22 cellular contexts compared by ENCODE assay signal in the genomic region with DNA sequence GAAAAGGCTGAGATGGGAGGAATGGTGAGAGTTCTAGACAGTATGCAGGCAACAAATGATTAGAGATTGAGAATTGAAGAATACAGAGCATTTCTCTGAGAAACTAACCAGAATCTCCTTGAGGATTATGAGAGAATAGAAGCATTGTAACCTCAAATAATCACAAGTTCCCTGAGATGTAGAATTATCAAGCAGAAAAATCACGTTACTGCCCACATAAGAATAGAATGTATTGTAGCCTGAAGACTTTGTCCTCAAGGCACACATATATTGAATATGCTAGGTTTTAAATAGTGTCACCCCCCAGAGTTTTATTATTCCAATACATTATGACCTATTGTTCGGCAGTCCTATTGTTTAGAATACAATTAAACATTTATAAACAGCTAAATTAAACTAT. TPM values are rescaled to one million over a fixed set of nuclear protein-coding genes. Genes with fewer than 3 reads are reported as not detected.
"Had no signal": no experiment of that assay in that cellular context is flagged by ENCODE, and none has a peak within 500 bp of the region (broad histone marks: within the 10 kb centered on the region; RNA-seq: fewer than 3 reads in every experiment).

No MANE protein-coding gene starts in this region.

- ATAC-seq: activated naive CD8-positive, alpha-beta T cell treated with anti-CD3 and anti-CD28 coated beads, Interleukin-2, amount 50 U/mL, for 24 hours; activated T-cell treated with anti-CD3 and anti-CD28 coated beads, Interleukin-2, amount 50 U/mL, for 4 hours; effector memory CD8-positive, alpha-beta T cell; foreskin keratinocyte; naive thymus-derived CD4-positive, alpha-beta T cell; right lobe of liver had no signal

- DNase-seq: activated CD4-positive, alpha-beta T cell treated with anti-CD3 and anti-CD28 coated beads, Interleukin-2, amount 10 ng/mL, durations not matched to agents 24 days and 14 days; activated CD8-positive, alpha-beta memory T cell treated with anti-CD3 and anti-CD28 coated beads, Interleukin-2, amount 50 U/mL, for 4 hours; activated naive CD4-positive, alpha-beta T cell treated with anti-CD3 and anti-CD28 coated beads, Interleukin-2, amount 10 ng/mL, durations not matched to agents 7 days and 5 days; activated naive CD8-positive, alpha-beta T cell treated with anti-CD3 and anti-CD28 coated beads, Interleukin-2, amount 50 U/mL, for 24 hours; activated T-cell treated with anti-CD3 and anti-CD28 coated beads, Interleukin-2, amount 50 U/mL, for 4 hours; aorta; effector memory CD8-positive, alpha-beta T cell; foreskin keratinocyte; kidney; left ventricle myocardium inferior; mammary epithelial cell; naive thymus-derived CD4-positive, alpha-beta T cell; ovary; right lobe of liver; stimulated activated CD4-positive, alpha-beta T cell treated with anti-CD3 and anti-CD28 coated beads, Interleukin-4, amount 100 ng/mL, for 1 hour; T-helper 1 cell; T-helper 9 cell; tibial artery had no signal

- H3K36me3 Mint-ChIP-seq: activated naive CD4-positive, alpha-beta T cell treated with anti-CD3 and anti-CD28 coated beads, Interleukin-2, amount 10 ng/mL, durations not matched to agents 7 days and 5 days; naive thymus-derived CD4-positive, alpha-beta T cell had no signal

- H3K27ac Mint-ChIP-seq: activated CD4-positive, alpha-beta T cell treated with anti-CD3 and anti-CD28 coated beads, Interleukin-2, amount 10 ng/mL, durations not matched to agents 24 days and 14 days; activated naive CD4-positive, alpha-beta T cell treated with anti-CD3 and anti-CD28 coated beads, Interleukin-2, amount 10 ng/mL, durations not matched to agents 7 days and 5 days; activated naive CD8-positive, alpha-beta T cell treated with anti-CD3 and anti-CD28 coated beads, Interleukin-2, amount 50 U/mL, for 24 hours; dendritic cell treated with granulocyte-macrophage colony-stimulating factor and Interleukin-4, amounts not matched to agents 40 ng/mL and 50 ng/mL, for 4 days; effector memory CD8-positive, alpha-beta T cell; naive thymus-derived CD4-positive, alpha-beta T cell had no signal

- H3K27me3 ChIP-seq: breast epithelium, foreskin keratinocyte, ovary, right lobe of liver, tibial artery had no signal

- H3K36me3 ChIP-seq: breast epithelium, left ventricle myocardium inferior, ovary had no signal

- H3K9me3 ChIP-seq: breast epithelium, left ventricle myocardium inferior, ovary, right lobe of liver, tibial artery had no signal

- H3K27me3 Mint-ChIP-seq: activated CD4-positive, alpha-beta T cell treated with anti-CD3 and anti-CD28 coated beads, Interleukin-2, amount 10 ng/mL, durations not matched to agents 24 days and 14 days; activated naive CD4-positive, alpha-beta T cell treated with anti-CD3 and anti-CD28 coated beads, Interleukin-2, amount 10 ng/mL, durations not matched to agents 7 days and 5 days; dendritic cell treated with granulocyte-macrophage colony-stimulating factor and Interleukin-4, amounts not matched to agents 40 ng/mL and 50 ng/mL, for 4 days had no signal

- H3K4me1 Mint-ChIP-seq: activated CD4-positive, alpha-beta T cell treated with anti-CD3 and anti-CD28 coated beads, Interleukin-2, amount 10 ng/mL, durations not matched to agents 24 days and 14 days; activated naive CD4-positive, alpha-beta T cell treated with anti-CD3 and anti-CD28 coated beads, Interleukin-2, amount 10 ng/mL, durations not matched to agents 7 days and 5 days; activated naive CD8-positive, alpha-beta T cell treated with anti-CD3 and anti-CD28 coated beads, Interleukin-2, amount 50 U/mL, for 24 hours; naive thymus-derived CD4-positive, alpha-beta T cell had no signal

- H3K4me3 Mint-ChIP-seq: activated CD4-positive, alpha-beta T cell treated with anti-CD3 and anti-CD28 coated beads, Interleukin-2, amount 10 ng/mL, durations not matched to agents 24 days and 14 days; activated naive CD4-positive, alpha-beta T cell treated with anti-CD3 and anti-CD28 coated beads, Interleukin-2, amount 10 ng/mL, durations not matched to agents 7 days and 5 days; activated naive CD8-positive, alpha-beta T cell treated with anti-CD3 and anti-CD28 coated beads, Interleukin-2, amount 50 U/mL, for 24 hours; activated T-cell treated with anti-CD3 and anti-CD28 coated beads, Interleukin-2, amount 50 U/mL, for 4 hours; dendritic cell treated with granulocyte-macrophage colony-stimulating factor and Interleukin-4, amounts not matched to agents 40 ng/mL and 50 ng/mL, for 4 days; effector memory CD8-positive, alpha-beta T cell; naive thymus-derived CD4-positive, alpha-beta T cell had no signal

- H3K9me3 Mint-ChIP-seq: activated CD4-positive, alpha-beta T cell treated with anti-CD3 and anti-CD28 coated beads, Interleukin-2, amount 10 ng/mL, durations not matched to agents 24 days and 14 days; activated naive CD4-positive, alpha-beta T cell treated with anti-CD3 and anti-CD28 coated beads, Interleukin-2, amount 10 ng/mL, durations not matched to agents 7 days and 5 days; activated naive CD8-positive, alpha-beta T cell treated with anti-CD3 and anti-CD28 coated beads, Interleukin-2, amount 50 U/mL, for 24 hours; activated T-cell treated with anti-CD3 and anti-CD28 coated beads, Interleukin-2, amount 50 U/mL, for 4 hours; dendritic cell treated with granulocyte-macrophage colony-stimulating factor and Interleukin-4, amounts not matched to agents 40 ng/mL and 50 ng/mL, for 4 days; effector memory CD8-positive, alpha-beta T cell; naive thymus-derived CD4-positive, alpha-beta T cell had no signal

- H3K4me3 ChIP-seq: breast epithelium, left ventricle myocardium inferior, ovary, right lobe of liver, smooth muscle cell, tibial artery had no signal

- H3K27ac ChIP-seq: breast epithelium, epithelial cell of prostate, foreskin keratinocyte, left ventricle myocardium inferior, ovary, right lobe of liver, tibial artery had no signal

- H3K4me1 ChIP-seq: breast epithelium, foreskin keratinocyte had no signal

RNA-seq across cellular contexts. Expression of a gene that starts 57.2 kb away (rescaled TPM):
- total RNA-seq: activated CD4-positive, alpha-beta T cell treated with anti-CD3 and anti-CD28 coated beads, Interleukin-2, amount 10 ng/mL, durations not matched to agents 24 days and 14 days had no signal
